Comparison of ENCODE assay signal across 26 cellular contexts in genomic region chr1:36675106-36675505, GRCh38.
"Had no signal": no experiment of that assay in that cellular context is flagged by ENCODE, and none has a peak within 500 bp of the region (broad histone marks: within the 10 kb centered on the region; RNA-seq: fewer than 3 reads in every experiment).

No MANE protein-coding gene starts in this region.

- H3K27me3 ChIP-seq: body of pancreas had no signal

- H3K4me3 Mint-ChIP-seq: activated CD4-positive, alpha-beta memory T cell treated with anti-CD3 and anti-CD28 coated beads for 36 hours; activated CD4-positive, alpha-beta T cell treated with anti-CD3 and anti-CD28 coated beads for 36 hours; activated CD4-positive, alpha-beta T cell treated with anti-CD3 and anti-CD28 coated beads, Interleukin-2, amount 10 ng/mL, durations not matched to agents 24 days and 14 days; activated CD8-positive, alpha-beta T cell treated with anti-CD3 and anti-CD28 coated beads, Interleukin-2, amount 10 ng/mL, durations not matched to agents 7 days and 5 days; activated naive CD4-positive, alpha-beta T cell treated with anti-CD3 and anti-CD28 coated beads for 36 hours; activated naive CD4-positive, alpha-beta T cell treated with anti-CD3 and anti-CD28 coated beads, Interleukin-2, amount 50 U/mL, for 24 hours; activated naive CD8-positive, alpha-beta T cell treated with anti-CD3 and anti-CD28 coated beads for 36 hours; activated naive CD8-positive, alpha-beta T cell treated with anti-CD3 and anti-CD28 coated beads, Interleukin-2, amount 50 U/mL, for 24 hours; activated T-cell treated with anti-CD3 and anti-CD28 coated beads, Interleukin-2, amount 50 U/mL, for 4 hours; dendritic cell treated with granulocyte-macrophage colony-stimulating factor and Interleukin-4, amounts not matched to agents 40 ng/mL and 50 ng/mL, for 4 days; endodermal cell had no signal

- H3K4me1 Mint-ChIP-seq: activated CD4-positive, alpha-beta T cell treated with anti-CD3 and anti-CD28 coated beads for 36 hours; activated CD4-positive, alpha-beta T cell treated with anti-CD3 and anti-CD28 coated beads, Interleukin-2, amount 10 ng/mL, durations not matched to agents 24 days and 14 days; activated naive CD4-positive, alpha-beta T cell treated with anti-CD3 and anti-CD28 coated beads, Interleukin-2, amount 50 U/mL, for 24 hours; activated naive CD8-positive, alpha-beta T cell treated with anti-CD3 and anti-CD28 coated beads for 36 hours; activated naive CD8-positive, alpha-beta T cell treated with anti-CD3 and anti-CD28 coated beads, Interleukin-2, amount 50 U/mL, for 24 hours had no signal

- H3K4me3 ChIP-seq: adrenal gland, body of pancreas, colonic mucosa, dorsolateral prefrontal cortex had no signal

- H3K9me3 ChIP-seq: adrenal gland, body of pancreas, colonic mucosa had no signal

- H3K36me3 ChIP-seq: adrenal gland, colonic mucosa had no signal

- DNase-seq: activated CD4-positive, alpha-beta memory T cell treated with anti-CD3 and anti-CD28 coated beads for 36 hours; activated CD4-positive, alpha-beta T cell treated with anti-CD3 and anti-CD28 coated beads for 36 hours; activated CD4-positive, alpha-beta T cell treated with anti-CD3 and anti-CD28 coated beads, Interleukin-2, amount 10 ng/mL, durations not matched to agents 24 days and 14 days; activated CD4-positive, CD25-positive, alpha-beta regulatory T cell; activated CD4-positive, CD25-positive, alpha-beta regulatory T cell treated with anti-CD3 and anti-CD28 coated beads, Interleukin-2, amount 50 U/mL, for 72 hours; activated CD8-positive, alpha-beta T cell treated with anti-CD3 and anti-CD28 coated beads, Interleukin-2, amount 10 ng/mL, durations not matched to agents 7 days and 5 days; activated effector memory CD4-positive, alpha-beta T cell treated with anti-CD3 and anti-CD28 coated beads, Interleukin-2, amount 50 U/mL, for 16 hours; activated naive CD4-positive, alpha-beta T cell treated with anti-CD3 and anti-CD28 coated beads for 36 hours; activated naive CD8-positive, alpha-beta T cell treated with anti-CD3 and anti-CD28 coated beads for 36 hours; activated naive CD8-positive, alpha-beta T cell treated with anti-CD3 and anti-CD28 coated beads, Interleukin-2, amount 50 U/mL, for 24 hours; activated T-cell treated with anti-CD3 and anti-CD28 coated beads, Interleukin-2, amount 50 U/mL, for 4 hours; adrenal gland; amygdala; body of pancreas; central memory CD4-positive, alpha-beta T cell; cerebellar nuclear complex; colonic mucosa; dorsolateral prefrontal cortex; effector memory CD4-positive, alpha-beta T cell; endodermal cell; foreskin fibroblast; T-helper 2 cell had no signal

- H3K27ac Mint-ChIP-seq: activated CD4-positive, alpha-beta memory T cell treated with anti-CD3 and anti-CD28 coated beads for 36 hours; activated CD4-positive, alpha-beta T cell treated with anti-CD3 and anti-CD28 coated beads for 36 hours; activated CD4-positive, alpha-beta T cell treated with anti-CD3 and anti-CD28 coated beads, Interleukin-2, amount 10 ng/mL, durations not matched to agents 24 days and 14 days; activated CD8-positive, alpha-beta T cell treated with anti-CD3 and anti-CD28 coated beads, Interleukin-2, amount 10 ng/mL, durations not matched to agents 7 days and 5 days; activated naive CD4-positive, alpha-beta T cell treated with anti-CD3 and anti-CD28 coated beads for 36 hours; activated naive CD4-positive, alpha-beta T cell treated with anti-CD3 and anti-CD28 coated beads, Interleukin-2, amount 50 U/mL, for 24 hours; activated naive CD8-positive, alpha-beta T cell treated with anti-CD3 and anti-CD28 coated beads for 36 hours; activated naive CD8-positive, alpha-beta T cell treated with anti-CD3 and anti-CD28 coated beads, Interleukin-2, amount 50 U/mL, for 24 hours; activated T-helper 2 cell treated with anti-CD3 and anti-CD28 coated beads, Interferon-gamma antibody, Interleukin-2, Interleukin-4, amounts not matched to agents 10 μg/mL and 5 μg/mL and 100 μg/mL, durations not matched to agents 14 hours and 24 hours and 36 hours; dendritic cell treated with granulocyte-macrophage colony-stimulating factor and Interleukin-4, amounts not matched to agents 40 ng/mL and 50 ng/mL, for 4 days; endodermal cell had no signal

- H3K4me1 ChIP-seq: adrenal gland, body of pancreas, colonic mucosa had no signal

- ATAC-seq: activated CD4-positive, alpha-beta T cell treated with anti-CD3 and anti-CD28 coated beads for 36 hours; activated CD8-positive, alpha-beta T cell treated with anti-CD3 and anti-CD28 coated beads, Interleukin-2, amount 10 ng/mL, durations not matched to agents 7 days and 5 days; activated naive CD8-positive, alpha-beta T cell treated with anti-CD3 and anti-CD28 coated beads, Interleukin-2, amount 50 U/mL, for 24 hours; activated T-cell treated with anti-CD3 and anti-CD28 coated beads, Interleukin-2, amount 50 U/mL, for 4 hours; body of pancreas; esophagus mucosa had no signal

- H3K9me3 Mint-ChIP-seq: activated CD4-positive, alpha-beta memory T cell treated with anti-CD3 and anti-CD28 coated beads for 36 hours; activated CD4-positive, alpha-beta T cell treated with anti-CD3 and anti-CD28 coated beads, Interleukin-2, amount 10 ng/mL, durations not matched to agents 24 days and 14 days; activated naive CD4-positive, alpha-beta T cell treated with anti-CD3 and anti-CD28 coated beads for 36 hours; activated naive CD4-positive, alpha-beta T cell treated with anti-CD3 and anti-CD28 coated beads, Interleukin-2, amount 50 U/mL, for 24 hours; activated naive CD8-positive, alpha-beta T cell treated with anti-CD3 and anti-CD28 coated beads for 36 hours; activated naive CD8-positive, alpha-beta T cell treated with anti-CD3 and anti-CD28 coated beads, Interleukin-2, amount 50 U/mL, for 24 hours; activated T-cell treated with anti-CD3 and anti-CD28 coated beads, Interleukin-2, amount 50 U/mL, for 4 hours; activated T-helper 2 cell treated with anti-CD3 and anti-CD28 coated beads, Interferon-gamma antibody, Interleukin-2, Interleukin-4, amounts not matched to agents 10 μg/mL and 5 μg/mL and 100 μg/mL, durations not matched to agents 14 hours and 24 hours and 36 hours; dendritic cell treated with granulocyte-macrophage colony-stimulating factor and Interleukin-4, amounts not matched to agents 40 ng/mL and 50 ng/mL, for 4 days; endodermal cell had no signal

- H3K36me3 Mint-ChIP-seq: activated CD4-positive, alpha-beta memory T cell treated with anti-CD3 and anti-CD28 coated beads for 36 hours; activated naive CD4-positive, alpha-beta T cell treated with anti-CD3 and anti-CD28 coated beads, Interleukin-2, amount 50 U/mL, for 24 hours; activated naive CD8-positive, alpha-beta T cell treated with anti-CD3 and anti-CD28 coated beads for 36 hours had no signal

- H3K27ac ChIP-seq: adrenal gland, body of pancreas, colonic mucosa, dorsolateral prefrontal cortex had no signal
